14 cellular contexts compared by ENCODE assay signal in the genomic region with DNA sequence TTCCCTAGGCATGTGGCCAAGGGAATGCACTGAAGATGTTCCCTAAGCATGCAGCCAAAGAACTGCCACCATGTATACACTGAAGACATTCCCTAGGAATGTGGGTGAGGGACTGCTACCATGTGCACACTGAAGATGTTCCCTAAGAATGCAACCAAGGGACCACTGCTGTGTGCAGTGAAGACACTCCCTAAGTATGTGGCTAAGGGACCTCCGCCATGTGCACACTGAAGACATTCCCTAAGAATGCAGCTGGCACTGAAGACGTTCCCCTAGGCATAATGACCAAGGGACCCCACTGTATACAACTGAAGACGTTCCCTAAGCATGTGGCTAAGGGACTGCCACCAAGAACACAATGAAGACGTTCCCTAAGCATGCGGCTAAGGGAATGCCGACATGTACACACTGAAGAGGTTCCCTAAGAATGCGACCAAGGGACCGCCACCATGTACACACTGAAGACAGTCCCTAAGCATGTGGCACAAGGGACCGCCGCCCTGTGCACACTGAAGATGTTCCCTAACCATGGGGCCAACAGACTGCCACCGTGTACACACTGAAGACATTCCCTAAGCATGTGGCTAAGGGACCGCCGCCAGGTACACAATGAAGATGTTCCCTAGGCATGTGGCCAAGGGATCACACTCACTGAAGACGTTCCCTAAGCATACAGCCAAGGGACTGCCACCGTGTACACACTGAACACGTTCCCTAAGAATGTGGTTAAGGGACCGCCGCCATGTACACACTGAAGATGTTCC.
"Had no signal": no experiment of that assay in that cellular context is flagged by ENCODE, and none has a peak within 500 bp of the region (broad histone marks: within the 10 kb centered on the region; RNA-seq: fewer than 3 reads in every experiment).

No MANE protein-coding gene starts in this region.

- H3K27ac ChIP-seq: adrenal gland, prostate gland, right lobe of liver had no signal

- ATAC-seq: naive thymus-derived CD8-positive, alpha-beta T cell; right lobe of liver had no signal

- H3K36me3 ChIP-seq: adrenal gland, prostate gland, right lobe of liver had no signal

- H3K27me3 ChIP-seq: adrenal gland, right lobe of liver had no signal

- DNase-seq: activated B cell treated with CpG ODN at 0.5 μM for 24 hours; activated CD4-positive, alpha-beta T cell treated with anti-CD3 and anti-CD28 coated beads, Interleukin-2, amount 10 ng/mL, durations not matched to agents 24 days and 14 days; activated CD8-positive, alpha-beta memory T cell treated with anti-CD3 and anti-CD28 coated beads for 24 hours; activated naive CD4-positive, alpha-beta T cell treated with anti-CD3 and anti-CD28 coated beads, Interleukin-2, amount 50 U/mL, for 16 hours; central memory CD4-positive, alpha-beta T cell; hippocampal formation; left cardiac atrium; naive thymus-derived CD8-positive, alpha-beta T cell; occipital lobe; stimulated activated CD4-positive, alpha-beta T cell treated with anti-CD3 and anti-CD28 coated beads, Interleukin-2, amount 100 ng/mL, for 24 hours; stimulated activated naive CD4-positive, alpha-beta T cell had no signal

- H3K9me3 ChIP-seq: adrenal gland, prostate gland, right lobe of liver had no signal

- H3K4me3 ChIP-seq: adrenal gland, prostate gland, right lobe of liver had no signal

- H3K4me1 ChIP-seq: adrenal gland, prostate gland had no signal
